27 cellular contexts compared by ENCODE assay signal in genomic region chr3:141735176-141735575, GRCh38. TPM values are rescaled to one million over a fixed set of nuclear protein-coding genes. Genes with fewer than 3 reads are reported as not detected.
DNase-seq lines count a peak whose midpoint lies in the region; ATAC-seq and TF ChIP-seq lines count a peak whose summit lies in the region.
"Had no signal": no experiment of that assay in that cellular context is flagged by ENCODE, and none has a peak within 500 bp of the region (broad histone marks: within the 10 kb centered on the region; RNA-seq: fewer than 3 reads in every experiment).

No MANE protein-coding gene starts in this region.

- peaks cover 13% of the 10 kb centered on the region for H3K36me3 Mint-ChIP-seq in central memory CD8-positive, alpha-beta T cell (ENCODE audit: insufficient read depth)
- H3K36me3 Mint-ChIP-seq in T-helper 2 cell treated with Interferon-gamma antibody and Interleukin-4, amounts not matched to agents 5 μg/mL and 100 μg/mL, for 36 hours (ENCODE audit: low read depth), result peaks cover 2% of the 10 kb centered on the region

- CTCF ChIA-PET in OCI-LY7 (lab: Charles Lee; ENCODE audit: unreplicated experiment), result no interaction called here

- no peaks in the 10 kb centered on the region for H3K9me3 Mint-ChIP-seq in central memory CD8-positive, alpha-beta T cell
- H3K9me3 Mint-ChIP-seq in T-helper 2 cell treated with Interferon-gamma antibody and Interleukin-4, amounts not matched to agents 5 μg/mL and 100 μg/mL, for 36 hours, result no peaks in the 10 kb centered on the region
- H3K9me3 Mint-ChIP-seq: CD4-positive, alpha-beta memory T cell had no signal

- no peak overlapping the region for H3K27ac ChIP-seq in ACC112 (ENCODE audit: low read depth, low read length)
- no peak overlapping the region for H3K27ac ChIP-seq in OCI-LY7 (ENCODE audit: low read depth, low read length, poor library complexity, severe bottlenecking)
- H3K27ac ChIP-seq: PC-9, SJCRH30 had no signal

- intact Hi-C loops in OCI-LY7 (cut with micrococcal nuclease; ENCODE audit: unreplicated experiment), result loop anchor here (5.0 to 10.0 kb wide), 4 partner anchors 250 to 712 kb away; partner anchors contain the start of genes RASA2 and XRN1

- no peak for TF ChIP-seq CTCF in OCI-LY7 (conservative IDR thresholded peaks at IDR 0.05; ENCODE audit: low read length)

- H3K4me1 ChIP-seq in ACC112 (ENCODE audit: control insufficient read depth, insufficient read depth, low read length, unreplicated experiment) (peaks cover 9% of the 10 kb centered on the region), OCI-LY7 (ENCODE audit: insufficient read depth, low read length, poor library complexity, severe bottlenecking) (peaks cover 26% of the 10 kb centered on the region)

- H3K9me2 ChIP-seq in OCI-LY7 (ENCODE audit: insufficient read depth, low read length), result no peaks in the 10 kb centered on the region

- peaks cover 7% of the 10 kb centered on the region for H3K4me1 Mint-ChIP-seq in central memory CD8-positive, alpha-beta T cell
- peaks cover 7% of the 10 kb centered on the region for H3K4me1 Mint-ChIP-seq in T-helper 2 cell treated with Interferon-gamma antibody and Interleukin-4, amounts not matched to agents 5 μg/mL and 100 μg/mL, for 36 hours (ENCODE audit: low read depth)

- H3K4me3 ChIP-seq in ACC112 (ENCODE audit: low read depth, low read length) (no peak overlapping the region), OCI-LY7 (ENCODE audit: low read depth, low read length, poor library complexity, severe bottlenecking) (no peak overlapping the region)
- H3K4me3 ChIP-seq: PC-9, SJCRH30 had no signal

- ATAC-seq in central memory CD8-positive, alpha-beta T cell (replicated peaks; ENCODE audit: extremely low read depth, poor library complexity, severe bottlenecking), result no peak
- ATAC-seq: HCT116, Right ventricle myocardium inferior had no signal

- H3K79me2 ChIP-seq in ACC112 (ENCODE audit: control insufficient read depth, insufficient read depth, low read length, unreplicated experiment) (peaks cover 20% of the 10 kb centered on the region), OCI-LY7 (ENCODE audit: insufficient read depth, low read depth, low read length) (peaks cover 20% of the 10 kb centered on the region)

- POLR2A ChIA-PET in OCI-LY7 (lab: Charles Lee), result interaction anchor here (0.6 to 0.7 kb wide), 2 partner anchors 282 to 303 kb away, joined by 3 to 4 read pairs; no protein-coding TSS in a partner anchor

- H3K27me3 ChIP-seq in ACC112 (ENCODE audit: insufficient read depth, low read length), result no peaks in the 10 kb centered on the region
- H3K27me3 ChIP-seq: SJCRH30 had no signal

- BruUV-seq in OCI-LY7 (replicated peaks; lab: Mats Ljungman, UMichigan), result no TSS peak

- peak; percentile 88 for DNase-seq in EH (ENCODE audit: low read depth)
- no peak for DNase-seq in OCI-LY7 (ENCODE audit: low spot score)
- DNase-seq in central memory CD8-positive, alpha-beta T cell (ENCODE audit: low spot score in 2 of 2), result no peak
- no peak for DNase-seq in T-helper 2 cell treated with Interferon-gamma antibody and Interleukin-4, amounts not matched to agents 5 μg/mL and 100 μg/mL, for 36 hours (ENCODE audit: low spot score)
- no peak for DNase-seq in activated effector memory CD4-positive, alpha-beta T cell treated with Interleukin-2 at 50 U/mL for 16 hours
- DNase-seq in NCI-H2081 treated with DMSO at 0.1 percent for 48 hours (lab: John Stamatoyannopoulos, UW), result no peak
- no peak for DNase-seq in NCI-H1092 (lab: John Stamatoyannopoulos, UW)
- DNase-seq: Caco-2; CD4-positive, alpha-beta memory T cell; DMS79; GF-D8; KG1; MM.1S; NCI-H1105; NCI-H1436 treated with DMSO at 0.1 percent for 48 hours; NCI-H187 treated with DMSO at 0.1 percent for 48 hours; NCI-H2107; NCI-H524; NCI-H748 treated with DMSO at 0.1 percent for 48 hours; PC-9; SJCRH30 had no signal

- H4K20me1 ChIP-seq in OCI-LY7 (ENCODE audit: insufficient read depth, low read length), result peaks cover 11% of the 10 kb centered on the region; the same call in 1 of the 2 replicates

- H2AFZ ChIP-seq in ACC112 (ENCODE audit: low read length, unreplicated experiment) (peak overlapping the region; percentile 23), OCI-LY7 (ENCODE audit: low read length) (peak overlapping the region; percentile 23; the same call in 1 of the 2 replicates)
- H2AFZ ChIP-seq: PC-9 had no signal

- no peaks in the 10 kb centered on the region for H3K9me3 ChIP-seq in OCI-LY7 (ENCODE audit: low read length)
- H3K9me3 ChIP-seq: Caco-2, SJCRH30 had no signal

- peak overlapping the region; percentile 42 for H3K27ac Mint-ChIP-seq in central memory CD8-positive, alpha-beta T cell (ENCODE audit: low read depth)
- no peak overlapping the region for H3K27ac Mint-ChIP-seq in T-helper 2 cell treated with Interferon-gamma antibody and Interleukin-4, amounts not matched to agents 5 μg/mL and 100 μg/mL, for 36 hours

- H3K4me2 ChIP-seq in OCI-LY7 (ENCODE audit: low read length), result no peak overlapping the region
- H3K4me2 ChIP-seq: PC-9 had no signal

- no peaks in the 10 kb centered on the region for H3K36me3 ChIP-seq in ACC112 (ENCODE audit: insufficient read depth, low read length)
- H3K36me3 ChIP-seq in OCI-LY7 (ENCODE audit: insufficient read depth, low read length), result peaks cover 4% of the 10 kb centered on the region; the same call in 1 of the 2 replicates
- H3K36me3 ChIP-seq: SJCRH30 had no signal

- no peak overlapping the region for H3K4me3 Mint-ChIP-seq in central memory CD8-positive, alpha-beta T cell
- H3K4me3 Mint-ChIP-seq in T-helper 2 cell treated with Interferon-gamma antibody and Interleukin-4, amounts not matched to agents 5 μg/mL and 100 μg/mL, for 36 hours, result no peak overlapping the region
- H3K4me3 Mint-ChIP-seq: CD4-positive, alpha-beta memory T cell had no signal

- no peaks in the 10 kb centered on the region for H3K27me3 Mint-ChIP-seq in central memory CD8-positive, alpha-beta T cell
- no peaks in the 10 kb centered on the region for H3K27me3 Mint-ChIP-seq in T-helper 2 cell treated with Interferon-gamma antibody and Interleukin-4, amounts not matched to agents 5 μg/mL and 100 μg/mL, for 36 hours (ENCODE audit: low read depth)
- H3K27me3 Mint-ChIP-seq: CD4-positive, alpha-beta memory T cell had no signal

RNA-seq across cellular contexts. Expression of gene RNF7, which starts 2.9 kb away (rescaled TPM):
- total RNA-seq in OCI-LY7 (2014; rRNA removed; shearing (Covaris generic)), result 36.3 and 47.3 TPM in 2 replicates
- total RNA-seq in OCI-LY7 (2022), result 74.2 and 81.3 TPM in 2 replicates

RNA-seq across cellular contexts. Expression of gene GRK7, which starts 28.0 kb away (rescaled TPM):
- total RNA-seq in OCI-LY7 (2014; rRNA removed; shearing (Covaris generic)), result 0.08 TPM in 1 of 2 replicates, not detected in the other
- total RNA-seq in OCI-LY7 (2022), result not detected in 2 replicates
- total RNA-seq: Caco-2; H4; PC-9; Right ventricle myocardium inferior; RPMI7951; T-helper 1 cell treated with Interleukin-12 subunit alpha and Interleukin-12 subunit beta and Interleukin-4 antibody, amounts not matched to agents 30 ng/mL and 1 ng/mL, for 36 hours had no signal
